In genomic region chr10:63573068-63573697, GRCh38 we compare ENCODE assay signal across 9 cellular contexts. TPM values are rescaled to one million over a fixed set of nuclear protein-coding genes. Genes with fewer than 3 reads are reported as not detected.
DNase-seq lines count a peak whose midpoint lies in the region; ATAC-seq and TF ChIP-seq lines count a peak whose summit lies in the region.
"Had no signal": no experiment of that assay in that cellular context is flagged by ENCODE, and none has a peak within 500 bp of the region (broad histone marks: within the 10 kb centered on the region; RNA-seq: fewer than 3 reads in every experiment).

No MANE protein-coding gene starts in this region.

- H3K27me3 Mint-ChIP-seq in activated naive CD4-positive, alpha-beta T cell treated with anti-CD3 and anti-CD28 coated beads, Interleukin-2, amount 50 U/mL, for 24 hours: no peaks in the 10 kb centered on the region
- no peaks in the 10 kb centered on the region for H3K27me3 Mint-ChIP-seq in activated CD4-positive, alpha-beta memory T cell treated with anti-CD3 and anti-CD28 coated beads, Interleukin-2, amount 10 ng/mL, durations not matched to agents 7 days and 5 days
- H3K27me3 Mint-ChIP-seq in stimulated activated naive B cell treated with anti-CD40 and anti-IgM and Interleukin-4, amounts not matched to agents 10 μg/mL and 1 μg/mL and 100 μg/mL, for 72 hours: no peaks in the 10 kb centered on the region
- H3K27me3 Mint-ChIP-seq: activated B cell treated with CpG ODN at 0.5 μM for 24 hours had no signal

- peak overlapping the region in 1 of 10 donors; percentile 10 for H3K4me3 ChIP-seq in heart right ventricle

- peaks cover 10% of the 10 kb centered on the region for H3K36me3 Mint-ChIP-seq in activated naive CD4-positive, alpha-beta T cell treated with anti-CD3 and anti-CD28 coated beads, Interleukin-2, amount 50 U/mL, for 24 hours
- H3K36me3 Mint-ChIP-seq in activated CD4-positive, alpha-beta memory T cell treated with anti-CD3 and anti-CD28 coated beads, Interleukin-2, amount 10 ng/mL, durations not matched to agents 7 days and 5 days (ENCODE audit: low read depth): peaks cover 33% of the 10 kb centered on the region
- peaks cover 23 to 26% of the 10 kb centered on the region in 2 donors for H3K36me3 Mint-ChIP-seq in stimulated activated naive B cell treated with anti-CD40 and anti-IgM and Interleukin-4, amounts not matched to agents 10 μg/mL and 1 μg/mL and 100 μg/mL, for 72 hours

- POLR2A ChIA-PET in activated CD4-positive, alpha-beta memory T cell treated with anti-CD3 and anti-CD28 coated beads, Interleukin-2, amount 10 ng/mL, durations not matched to agents 7 days and 5 days (lab: Charles Lee): interaction anchor here (1.0 to 1.3 kb wide), 3 partner anchors 14 to 142 kb away, joined by 3 to 5 read pairs (median 4); partner anchors contain the start of gene REEP3

- peak overlapping the region; percentile 88 for H3K27ac Mint-ChIP-seq in activated naive CD4-positive, alpha-beta T cell treated with anti-CD3 and anti-CD28 coated beads, Interleukin-2, amount 50 U/mL, for 24 hours
- H3K27ac Mint-ChIP-seq in activated CD4-positive, alpha-beta memory T cell treated with anti-CD3 and anti-CD28 coated beads, Interleukin-2, amount 10 ng/mL, durations not matched to agents 7 days and 5 days: peak overlapping the region; percentile 63
- H3K27ac Mint-ChIP-seq in stimulated activated naive B cell treated with anti-CD40 and anti-IgM and Interleukin-4, amounts not matched to agents 10 μg/mL and 1 μg/mL and 100 μg/mL, for 72 hours: peak overlapping the region; percentile 11
- H3K27ac Mint-ChIP-seq: activated B cell treated with CpG ODN at 0.5 μM for 24 hours had no signal

- peaks cover 0 to 5% (median 0%) of the 10 kb centered on the region in 11 donors for H3K9me3 ChIP-seq in heart right ventricle

- TF ChIP-seq CTCF in heart right ventricle (IDR thresholded peaks at IDR 0.05): no peak

- intact Hi-C loops in heart right ventricle (cut with DNase I): loop anchor here in 1 of 10 donors (5.0 kb wide), 1 partner anchor 51 kb away; the partner anchor contains the start of gene REEP3

- H3K4me3 Mint-ChIP-seq in activated naive CD4-positive, alpha-beta T cell treated with anti-CD3 and anti-CD28 coated beads, Interleukin-2, amount 50 U/mL, for 24 hours: peak overlapping the region; percentile 36
- H3K4me3 Mint-ChIP-seq in activated CD4-positive, alpha-beta memory T cell treated with anti-CD3 and anti-CD28 coated beads, Interleukin-2, amount 10 ng/mL, durations not matched to agents 7 days and 5 days: no peak overlapping the region
- no peak overlapping the region for H3K4me3 Mint-ChIP-seq in stimulated activated naive B cell treated with anti-CD40 and anti-IgM and Interleukin-4, amounts not matched to agents 10 μg/mL and 1 μg/mL and 100 μg/mL, for 72 hours
- H3K4me3 Mint-ChIP-seq: activated B cell treated with CpG ODN at 0.5 μM for 24 hours had no signal

- H3K4me1 ChIP-seq in heart right ventricle: peaks cover 13 to 54% (median 42%) of the 10 kb centered on the region in 9 donors

- peaks cover 0 to 43% (median 4%) of the 10 kb centered on the region in 9 donors for H3K36me3 ChIP-seq in heart right ventricle

- peak in 7 of 8 donors; percentile 27 to 74 (median 67) for ATAC-seq in heart right ventricle
- no peak for ATAC-seq in stimulated activated naive B cell treated with anti-CD40 and anti-IgM and Interleukin-4, amounts not matched to agents 10 μg/mL and 1 μg/mL and 100 μg/mL, for 72 hours (replicated peaks)
- no peak for ATAC-seq in GM18498 (IDR thresholded peaks at IDR 0.05; ENCODE audit: unreplicated experiment)
- ATAC-seq in HG03432 (IDR thresholded peaks at IDR 0.05; ENCODE audit: unreplicated experiment): no peak
- ATAC-seq in GM21381 (IDR thresholded peaks at IDR 0.05; ENCODE audit: unreplicated experiment): no peak

- no peaks in the 10 kb centered on the region for H3K9me3 Mint-ChIP-seq in activated naive CD4-positive, alpha-beta T cell treated with anti-CD3 and anti-CD28 coated beads, Interleukin-2, amount 50 U/mL, for 24 hours
- H3K9me3 Mint-ChIP-seq in activated CD4-positive, alpha-beta memory T cell treated with anti-CD3 and anti-CD28 coated beads, Interleukin-2, amount 10 ng/mL, durations not matched to agents 7 days and 5 days: no peaks in the 10 kb centered on the region
- H3K9me3 Mint-ChIP-seq in stimulated activated naive B cell treated with anti-CD40 and anti-IgM and Interleukin-4, amounts not matched to agents 10 μg/mL and 1 μg/mL and 100 μg/mL, for 72 hours: no peaks in the 10 kb centered on the region
- H3K9me3 Mint-ChIP-seq: activated B cell treated with CpG ODN at 0.5 μM for 24 hours had no signal

- H3K27ac ChIP-seq in heart right ventricle: peak overlapping the region; percentile 13 to 74 (median 52)

- no peaks in the 10 kb centered on the region for H3K27me3 ChIP-seq in heart right ventricle

- peaks cover 33% of the 10 kb centered on the region for H3K4me1 Mint-ChIP-seq in activated naive CD4-positive, alpha-beta T cell treated with anti-CD3 and anti-CD28 coated beads, Interleukin-2, amount 50 U/mL, for 24 hours
- H3K4me1 Mint-ChIP-seq in activated CD4-positive, alpha-beta memory T cell treated with anti-CD3 and anti-CD28 coated beads, Interleukin-2, amount 10 ng/mL, durations not matched to agents 7 days and 5 days: peaks cover 22% of the 10 kb centered on the region
- H3K4me1 Mint-ChIP-seq in stimulated activated naive B cell treated with anti-CD40 and anti-IgM and Interleukin-4, amounts not matched to agents 10 μg/mL and 1 μg/mL and 100 μg/mL, for 72 hours: peaks cover 0 to 3% of the 10 kb centered on the region in 2 donors
- H3K4me1 Mint-ChIP-seq: activated B cell treated with CpG ODN at 0.5 μM for 24 hours had no signal

- 16 to 17% methylated on average over 3 of the region's 3 CpGs for WGBS in heart right ventricle, 2 donors

- no peak for DNase-seq in activated naive CD4-positive, alpha-beta T cell treated with anti-CD3 and anti-CD28 coated beads, Interleukin-2, amount 50 U/mL, for 16 hours
- DNase-seq in activated CD4-positive, alpha-beta memory T cell treated with anti-CD3 and anti-CD28 coated beads, Interleukin-2, amount 10 ng/mL, durations not matched to agents 7 days and 5 days: no peak
- no peak for DNase-seq in heart right ventricle
- DNase-seq in stimulated activated naive B cell treated with anti-CD40 and anti-IgM and Interleukin-4, amounts not matched to agents 10 μg/mL and 1 μg/mL and 100 μg/mL, for 72 hours: no peak
- DNase-seq: activated B cell treated with CpG ODN at 0.5 μM for 24 hours had no signal

- CTCF ChIA-PET in activated CD4-positive, alpha-beta memory T cell treated with anti-CD3 and anti-CD28 coated beads, Interleukin-2, amount 10 ng/mL, durations not matched to agents 7 days and 5 days (lab: Charles Lee): interaction anchor here (1.5 to 2.2 kb wide), 2 partner anchors 56 to 60 kb away, joined by 3 to 12 read pairs; no protein-coding TSS in a partner anchor

RNA-seq across cellular contexts. Expression of gene REEP3, which starts 52.0 kb away (rescaled TPM):
- 10 to 100 TPM; 22.8 to 26.9 TPM for total RNA-seq in activated CD4-positive, alpha-beta memory T cell treated with anti-CD3 and anti-CD28 coated beads, Interleukin-2, amount 10 ng/mL, durations not matched to agents 7 days and 5 days
- total RNA-seq in heart right ventricle: 10 to 100 TPM; 12.3 to 27.7 (median 18.1) TPM
- polyA plus RNA-seq in heart right ventricle: 10 to 100 TPM in 1 of 2 donors, 1 to 10 TPM in 1; 9.9 to 13.7 TPM

Comparison
In these comparisons a context has a peak if more than half of its experiments do, and no peak if none do; other contexts are left out.
1. H3K27ac Mint-ChIP-seq: peak in every context shown above with its lines; median percentile 88 in activated naive CD4-positive, alpha-beta T cell treated with anti-CD3 and anti-CD28 coated beads, Interleukin-2, amount 50 U/mL, for 24 hours; 63 in activated CD4-positive, alpha-beta memory T cell treated with anti-CD3 and anti-CD28 coated beads, Interleukin-2, amount 10 ng/mL, durations not matched to agents 7 days and 5 days; 11 in stimulated activated naive B cell treated with anti-CD40 and anti-IgM and Interleukin-4, amounts not matched to agents 10 μg/mL and 1 μg/mL and 100 μg/mL, for 72 hours.
2. ATAC-seq: peak in heart right ventricle (7 of 8); none in stimulated activated naive B cell treated with anti-CD40 and anti-IgM and Interleukin-4, amounts not matched to agents 10 μg/mL and 1 μg/mL and 100 μg/mL, for 72 hours (0 of 2), GM18498 (single experiment), HG03432 (single experiment) and GM21381 (single experiment).